In genomic region chr11:69008774-69009440, GRCh38 we compare ENCODE assay signal across 8 cellular contexts. TPM values are rescaled to one million over a fixed set of nuclear protein-coding genes. Genes with fewer than 3 reads are reported as not detected.
DNase-seq lines count a peak whose midpoint lies in the region; ATAC-seq, FAIRE-seq and TF ChIP-seq lines count a peak whose summit lies in the region.

No MANE protein-coding gene starts in this region.

- H3K4me3 ChIP-seq in brain microvascular endothelial cell (ENCODE audit: low read depth, low read length): no peak overlapping the region
- no peak overlapping the region for H3K4me3 ChIP-seq in thyroid gland (replicated peaks in 1 of 3)

- no peaks in the 10 kb centered on the region for H3K4me1 Mint-ChIP-seq in activated T-cell treated with anti-CD3 and anti-CD28 coated beads, Interleukin-2, amount 50 U/mL, for 4 hours (ENCODE audit: low read depth)
- peaks cover 0 to 1% of the 10 kb centered on the region in 2 donors for H3K4me1 Mint-ChIP-seq in immature natural killer cell

- H3K36me3 ChIP-seq in brain microvascular endothelial cell (replicated peaks) (no peaks in the 10 kb centered on the region), thyroid gland (no peaks in the 10 kb centered on the region)

- H3K27ac ChIP-seq in brain microvascular endothelial cell: peak overlapping the region; percentile 47
- H3K27ac ChIP-seq in thyroid gland: peak overlapping the region in 2 of 3 donors; percentile 36 to 67

- intact Hi-C loops in thyroid gland (cut with DNase I): no loop called here

- no peak overlapping the region for H3K27ac Mint-ChIP-seq in immature natural killer cell

- no peaks in the 10 kb centered on the region for H3K9me3 ChIP-seq in thyroid gland

- DNase-seq in HTR-8/SVneo (ENCODE audit: insufficient read length, low spot score) (peak; percentile 98), brain microvascular endothelial cell (peak; percentile 97), kidney tubule cell (ENCODE audit: low spot score) (peak; percentile 95), thyroid gland (peak; percentile 11 to 26), NCI-H2196 treated with DMSO at 0.1 percent for 48 hours (lab: John Stamatoyannopoulos, UW; ENCODE audit: unreplicated experiment) (no peak), immature natural killer cell (no peak), AML-193 (lab: John Stamatoyannopoulos, UW) (no peak)
- DNase-seq in activated T-cell treated with anti-CD3 and anti-CD28 coated beads, Interleukin-2, amount 50 U/mL, for 4 hours: no peak

- H3K27me3 Mint-ChIP-seq in activated T-cell treated with anti-CD3 and anti-CD28 coated beads, Interleukin-2, amount 50 U/mL, for 4 hours (ENCODE audit: low read depth): peaks cover 42% of the 10 kb centered on the region
- peaks cover 9 to 13% (median 10%) of the 10 kb centered on the region in 3 donors for H3K27me3 Mint-ChIP-seq in immature natural killer cell (ENCODE audit: low read depth in 3 of 3)

- no peaks in the 10 kb centered on the region for H3K9me3 Mint-ChIP-seq in activated T-cell treated with anti-CD3 and anti-CD28 coated beads, Interleukin-2, amount 50 U/mL, for 4 hours
- H3K9me3 Mint-ChIP-seq in immature natural killer cell: no peaks in the 10 kb centered on the region

- no peaks in the 10 kb centered on the region for H3K27me3 ChIP-seq in brain microvascular endothelial cell (replicated peaks)
- peaks cover 4% of the 10 kb centered on the region for H3K27me3 ChIP-seq in thyroid gland

- FAIRE-seq in HTR-8/SVneo (lab: Jason Lieb, UNC): peak; percentile 96

- no peaks in the 10 kb centered on the region for H3K36me3 Mint-ChIP-seq in activated T-cell treated with anti-CD3 and anti-CD28 coated beads, Interleukin-2, amount 50 U/mL, for 4 hours (ENCODE audit: insufficient read depth)
- no peaks in the 10 kb centered on the region for H3K36me3 Mint-ChIP-seq in immature natural killer cell

- ATAC-seq in activated T-cell treated with anti-CD3 and anti-CD28 coated beads, Interleukin-2, amount 50 U/mL, for 4 hours: no peak

- no peak for TF ChIP-seq POLR2A in thyroid gland (IDR thresholded peaks at IDR 0.05)

- H3K4me1 ChIP-seq in thyroid gland: peaks cover 0 to 38% of the 10 kb centered on the region in 2 donors

- in situ Hi-C loops in brain microvascular endothelial cell (cut with HindIII; ENCODE audit: low pct_ligation_motif_present, low sequenced_read_pairs): no loop called here

- TF ChIP-seq CTCF in brain microvascular endothelial cell (IDR thresholded peaks at IDR 0.05; ENCODE audit: low read depth, low read length, missing control alignments): no peak
- TF ChIP-seq CTCF in thyroid gland (IDR thresholded peaks at IDR 0.05): no peak

- whole genome bisulfite sequencing in thyroid gland, 2 donors: 70 to 72% methylated on average over 10 to 16 of the region's 16 CpGs

- H3K4me3 Mint-ChIP-seq in activated T-cell treated with anti-CD3 and anti-CD28 coated beads, Interleukin-2, amount 50 U/mL, for 4 hours: no peak overlapping the region
- no peak overlapping the region for H3K4me3 Mint-ChIP-seq in immature natural killer cell

RNA-seq across cellular contexts. Expression of gene MRGPRF, which starts 4.1 kb away (rescaled TPM):
- total RNA-seq in thyroid gland: 1 to 10 TPM; 5.0 to 7.6 (median 6.6) TPM
- under 1 TPM in 2 of 3 donors, not detected in 1; 0.10 to 0.18 TPM for total RNA-seq in activated T-cell treated with anti-CD3 and anti-CD28 coated beads, Interleukin-2, amount 50 U/mL, for 4 hours
- polyA plus RNA-seq in immature natural killer cell: not detected

RNA-seq across cellular contexts. Expression of gene MRGPRD, which starts 28.1 kb away (rescaled TPM):
- not detected for total RNA-seq in thyroid gland
- total RNA-seq in activated T-cell treated with anti-CD3 and anti-CD28 coated beads, Interleukin-2, amount 50 U/mL, for 4 hours: not detected
- polyA plus RNA-seq in immature natural killer cell: not detected

RNA-seq across cellular contexts. Expression of gene TPCN2, which starts 39.8 kb away (rescaled TPM):
- 10 to 100 TPM; 10.5 to 30.4 (median 13.7) TPM for total RNA-seq in thyroid gland
- total RNA-seq in activated T-cell treated with anti-CD3 and anti-CD28 coated beads, Interleukin-2, amount 50 U/mL, for 4 hours: 1 to 10 TPM; 5.8 to 8.4 (median 7.1) TPM
- polyA plus RNA-seq in immature natural killer cell: 1 to 10 TPM; 4.8 to 7.0 (median 5.0) TPM

Comparison
In these comparisons a context has a peak if more than half of its experiments do, and no peak if none do; other contexts are left out.
1. DNase-seq: peak in HTR-8/SVneo (single experiment), brain microvascular endothelial cell (single experiment), kidney tubule cell (single experiment) and thyroid gland (2 of 2); none in activated T-cell treated with anti-CD3 and anti-CD28 coated beads, Interleukin-2, amount 50 U/mL, for 4 hours (single experiment), NCI-H2196 treated with DMSO at 0.1 percent for 48 hours (single experiment), immature natural killer cell (0 of 3) and AML-193 (0 of 2).
2. RNA of gene MRGPRF, which starts 4.1 kb away (total RNA-seq): 5.0 to 7.6 TPM in thyroid gland; 0.10 to 0.18 TPM in activated T-cell treated with anti-CD3 and anti-CD28 coated beads, Interleukin-2, amount 50 U/mL, for 4 hours; every median in the first group is over 4 times any median in the second.